ENCODE assay signal across 22 cellular contexts in genomic region chr7:34162017-34162565, GRCh38.
A peak's percentile ranks its signal among the peaks of the same experiment; 100 is the strongest.
DNase-seq lines count a peak whose midpoint lies in the region; ATAC-seq and TF ChIP-seq lines count a peak whose summit lies in the region.
"Had no signal": no experiment of that assay in that cellular context is flagged by ENCODE, and none has a peak within 500 bp of the region (broad histone marks: within the 10 kb centered on the region; RNA-seq: fewer than 3 reads in every experiment).

No MANE protein-coding gene starts in this region.

- H3K27me3 ChIP-seq in SK-N-SH (ENCODE audit: insufficient read depth) (no peaks in the 10 kb centered on the region), neural cell (ENCODE audit: insufficient read depth, low read depth, low read length) (no peaks in the 10 kb centered on the region)
- H3K27me3 ChIP-seq in CD4-positive, alpha-beta memory T cell (ENCODE audit: insufficient read depth, low read length) = no peaks in the 10 kb centered on the region
- H3K27me3 ChIP-seq: BE2C, MG63, SJSA1 had no signal

- 37% methylated on average over 5 of the region's 5 CpGs for WGBS in SK-N-SH (ENCODE audit: low lambda C conversion rate)

- H3K79me2 ChIP-seq in SK-N-SH (ENCODE audit: insufficient read depth) = no peaks in the 10 kb centered on the region
- no peaks in the 10 kb centered on the region for H3K79me2 ChIP-seq in neural cell (replicated peaks; ENCODE audit: insufficient read depth, low read length)

- peak overlapping the region in 1 of 2 experiments; percentile 55; a peak in 2 of 4 replicates for H3K27ac ChIP-seq in SK-N-SH (ENCODE audit: low read depth in 2 of 2, low read length in 1 of 2)
- H3K27ac ChIP-seq in neural cell (ENCODE audit: low read length) = peak overlapping the region; percentile 28
- no peak overlapping the region for H3K27ac ChIP-seq in CD4-positive, alpha-beta memory T cell (ENCODE audit: low read depth, low read length)
- H3K27ac ChIP-seq: PC-9, SJSA1 had no signal

- H2AFZ ChIP-seq in SK-N-SH (ENCODE audit: low read depth) (no peak overlapping the region), neural cell (ENCODE audit: low read depth, low read length) (no peak overlapping the region)
- H2AFZ ChIP-seq: PC-9 had no signal

- H3K9me3 Mint-ChIP-seq in CD4-positive, alpha-beta memory T cell = peaks cover 0 to 14% (median 3%) of the 10 kb centered on the region in 8 donors

- no peak overlapping the region for H3K4me3 Mint-ChIP-seq in CD4-positive, alpha-beta memory T cell
- H3K4me3 Mint-ChIP-seq: CD14-positive monocyte had no signal

- no peaks in the 10 kb centered on the region for H3K36me3 Mint-ChIP-seq in CD4-positive, alpha-beta memory T cell
- H3K36me3 Mint-ChIP-seq: CD14-positive monocyte had no signal

- no peaks in the 10 kb centered on the region for H3K36me3 ChIP-seq in SK-N-SH (replicated peaks in 1 of 2; ENCODE audit: control insufficient read depth in 1 of 2, insufficient read depth in 2 of 2, low read length in 1 of 2)
- no peaks in the 10 kb centered on the region for H3K36me3 ChIP-seq in neural cell (ENCODE audit: insufficient read depth, low read length)
- H3K36me3 ChIP-seq in CD4-positive, alpha-beta memory T cell (ENCODE audit: insufficient read depth, low read length) = no peaks in the 10 kb centered on the region
- H3K36me3 ChIP-seq: BE2C, SJSA1 had no signal

- H3F3A ChIP-seq in SK-N-SH (replicated peaks; ENCODE audit: insufficient read depth) (peaks cover 27% of the 10 kb centered on the region), neural cell (ENCODE audit: insufficient read depth, low read length, poor library complexity, severe bottlenecking) (no peaks in the 10 kb centered on the region)

- H3K9me2 ChIP-seq in SK-N-SH (no peaks in the 10 kb centered on the region), neural cell (ENCODE audit: insufficient read depth, low read length) (no peaks in the 10 kb centered on the region)

- intact Hi-C loops in CD4-positive, alpha-beta memory T cell (cut with micrococcal nuclease) = no loop called here

- POLR2A ChIA-PET in SK-N-SH (lab: Yijun Ruan, JAX) = no interaction called here
- POLR2A ChIA-PET in CD4-positive, alpha-beta memory T cell (lab: Charles Lee; ENCODE audit: partially characterized antibody) = no interaction called here

- TF ChIP-seq RAD21 in SK-N-SH (IDR thresholded peaks at IDR 0.05; ENCODE audit: low read length) (no peak), neural cell (conservative IDR thresholded peaks at IDR 0.05) (no peak)

- no peak for TF ChIP-seq CTCF in SK-N-SH (IDR thresholded peaks at IDR 0.05)
- TF ChIP-seq CTCF in neural cell (IDR thresholded peaks at IDR 0.05; ENCODE audit: poor library complexity, severe bottlenecking) = no peak

- H3K4me3 ChIP-seq in SK-N-SH (ENCODE audit: low read depth in 2 of 2, low read length in 1 of 2) (no peak overlapping the region), neural cell (ENCODE audit: low read length) (no peak overlapping the region)
- no peak overlapping the region for H3K4me3 ChIP-seq in CD4-positive, alpha-beta memory T cell (ENCODE audit: low read length in 2 of 2)
- H3K4me3 ChIP-seq: GM12878, MG63, PC-9, SJSA1 had no signal

- peak; percentile 6 for DNase-seq in ELR (ENCODE audit: low read depth)
- DNase-seq in SK-N-SH = no peak
- DNase-seq in CD4-positive, alpha-beta memory T cell = no peak
- DNase-seq in NCI-H1436 (lab: John Stamatoyannopoulos, UW) = no peak
- DNase-seq: ACHN, BE2C, DMS153, GDM1, KBM-7, MG63, NCI-H2029, NCI-H446 treated with DMSO at 0.1 percent for 48 hours, NCI-H526, NCI-H82, PC-9 had no signal

- peak overlapping the region; percentile 23 for H3K4me2 ChIP-seq in SK-N-SH
- no peak overlapping the region for H3K4me2 ChIP-seq in neural cell (ENCODE audit: low read length)
- H3K4me2 ChIP-seq: PC-9 had no signal

- H4K20me1 ChIP-seq in SK-N-SH (ENCODE audit: insufficient read depth) (no peaks in the 10 kb centered on the region), neural cell (ENCODE audit: insufficient read depth) (no peaks in the 10 kb centered on the region)

- peaks cover 0 to 3% (median 0%) of the 10 kb centered on the region in 4 donors for H3K4me1 Mint-ChIP-seq in CD4-positive, alpha-beta memory T cell
- H3K4me1 Mint-ChIP-seq: CD14-positive monocyte had no signal

- H3K9me3 ChIP-seq in SK-N-SH (no peaks in the 10 kb centered on the region), neural cell (ENCODE audit: low read length) (no peaks in the 10 kb centered on the region)
- no peaks in the 10 kb centered on the region for H3K9me3 ChIP-seq in CD4-positive, alpha-beta memory T cell (ENCODE audit: control insufficient read depth in 1 of 2, low read length in 2 of 2)
- H3K9me3 ChIP-seq: BE2C, MG63, SJSA1 had no signal

- TF ChIP-seq EP300 in SK-N-SH (IDR thresholded peaks at IDR 0.05; ENCODE audit: borderline replicate concordance in 1 of 2, low read depth in 1 of 2, low read length in 1 of 2) (peak in 1 of 2 experiments; percentile 54; a peak in 1 of 4 replicates), neural cell (conservative IDR thresholded peaks at IDR 0.05; ENCODE audit: poor library complexity, severe bottlenecking) (no peak)

- H3K9ac ChIP-seq in SK-N-SH = no peak overlapping the region
- no peak overlapping the region for H3K9ac ChIP-seq in neural cell (ENCODE audit: low read length)

- ATAC-seq in GM19467 (IDR thresholded peaks at IDR 0.05; ENCODE audit: unreplicated experiment) (no peak), HG02763 (IDR thresholded peaks at IDR 0.05; ENCODE audit: unreplicated experiment) (no peak)
- ATAC-seq: GM12878, Right ventricle myocardium inferior had no signal

- H3K4me1 ChIP-seq in SK-N-SH (ENCODE audit: control insufficient read depth in 1 of 2, insufficient read depth in 2 of 2, low read depth in 1 of 2, low read length in 1 of 2) = peaks cover 0 to 31% of the 10 kb centered on the region in 2 experiments; a peak in 1 of 4 replicates
- H3K4me1 ChIP-seq in CD4-positive, alpha-beta memory T cell (ENCODE audit: insufficient read depth, low read length) = no peaks in the 10 kb centered on the region
- H3K4me1 ChIP-seq: BE2C, SJSA1 had no signal

- CTCF ChIA-PET in SK-N-SH (lab: Yijun Ruan, JAX) = interaction anchor here (4.0 kb wide), 1 partner anchor 28 kb away, joined by 15 read pairs; no protein-coding TSS in a partner anchor
- CTCF ChIA-PET in CD4-positive, alpha-beta memory T cell (lab: Charles Lee; ENCODE audit: partially characterized antibody) = no interaction called here

- H3K27ac Mint-ChIP-seq in CD4-positive, alpha-beta memory T cell = no peak overlapping the region
- H3K27ac Mint-ChIP-seq: CD14-positive monocyte had no signal

- peaks cover 0 to 3% of the 10 kb centered on the region in 2 donors for H3K27me3 Mint-ChIP-seq in CD4-positive, alpha-beta memory T cell

TF ChIP-seq in SK-N-SH, 30 proteins besides CTCF, POLR2A, EP300 and RAD21 (continues in another document):
- TF ChIP-seq TCF12 (IDR thresholded peaks at IDR 0.05) = peak; percentile 74
- 0 out of 2 replicates have a peak, but pooled peaks have one; percentile 21 for TF ChIP-seq RXRA (IDR thresholded peaks at IDR 0.05; ENCODE audit: borderline replicate concordance, low read depth)
- no peak for TF ChIP-seq FOXM1 (IDR thresholded peaks at IDR 0.05; ENCODE audit: low read depth)
- no peak for TF ChIP-seq POLR2AphosphoS5 (IDR thresholded peaks at IDR 0.05; ENCODE audit: low read depth, low read length)
- no peak for TF ChIP-seq GABPA (IDR thresholded peaks at IDR 0.05; ENCODE audit: low read depth)
- no peak for TF ChIP-seq MXI1 (IDR thresholded peaks at IDR 0.05; ENCODE audit: low read depth, low read length)
- TF ChIP-seq ZBTB33 (IDR thresholded peaks at IDR 0.05; ENCODE audit: borderline replicate concordance, low read depth) = no peak
- TF ChIP-seq NRF1 (IDR thresholded peaks at IDR 0.05; ENCODE audit: low read depth, low read length) = no peak

TF ChIP-seq in neural cell, 6 proteins besides CTCF, POLR2A, EP300 and RAD21:
- TF ChIP-seq SMC3 (conservative IDR thresholded peaks at IDR 0.05; ENCODE audit: poor library complexity) (no peak), MXI1 (conservative IDR thresholded peaks at IDR 0.05; ENCODE audit: poor library complexity, severe bottlenecking) (no peak), REST (IDR thresholded peaks at IDR 0.05; ENCODE audit: borderline replicate concordance) (no peak), EZH2 (IDR thresholded peaks at IDR 0.05; ENCODE audit: borderline replicate concordance, insufficient read depth, low read length, poor library complexity, severe bottlenecking) (no peak), TAF1 (IDR thresholded peaks at IDR 0.05; ENCODE audit: low read depth) (no peak), POLR2AphosphoS5 (IDR thresholded peaks at IDR 0.05) (no peak)
